8 cellular contexts compared by ENCODE assay signal in the genomic region with DNA sequence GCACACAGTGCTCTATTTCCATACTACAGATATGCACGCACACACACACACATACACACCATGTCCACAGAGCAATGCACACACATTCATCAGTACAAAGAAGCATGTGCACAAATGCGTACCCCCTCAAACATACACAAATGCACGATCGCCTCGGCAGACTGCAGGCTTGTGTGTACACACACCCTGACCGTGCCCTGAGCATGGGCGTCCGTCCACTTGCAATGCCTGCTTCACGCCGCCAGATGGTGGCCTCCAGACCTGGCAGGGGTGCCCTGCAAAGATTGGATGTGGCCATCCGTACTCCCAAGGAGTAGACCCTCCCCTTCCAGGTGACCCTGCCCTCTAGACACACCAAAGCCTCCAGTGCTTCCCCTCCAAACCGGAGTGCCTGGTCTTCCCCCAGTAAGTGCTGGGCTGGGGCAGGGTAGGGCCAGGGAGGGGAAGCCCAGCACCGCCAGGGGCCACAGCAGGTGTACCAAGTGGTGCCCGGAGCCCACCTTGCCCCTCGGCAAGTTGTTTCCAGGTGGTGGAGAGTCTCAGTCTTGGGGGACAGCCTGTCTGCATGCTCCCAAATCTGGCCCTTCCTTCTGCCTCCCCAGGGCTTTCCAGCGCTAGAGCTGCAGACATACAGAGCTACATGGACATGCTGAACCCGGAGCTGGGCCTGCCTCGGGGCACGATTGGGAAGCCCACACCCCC. TPM values are rescaled to one million over a fixed set of nuclear protein-coding genes. Genes with fewer than 3 reads are reported as not detected.
DNase-seq lines count a peak whose midpoint lies in the region; ATAC-seq lines count a peak whose summit lies in the region.

No MANE protein-coding gene starts in this region.

- DNase-seq in G401 (ENCODE audit: low spot score): peak; percentile 78
- peak; percentile 71 for DNase-seq in NCI-H510A treated with DMSO at 0.1 percent for 48 hours (lab: John Stamatoyannopoulos, UW)
- peak; percentile 65 for DNase-seq in astrocyte of the hippocampus (ENCODE audit: low read depth, low spot score)
- peak; percentile 36 to 66 for DNase-seq in lung microvascular endothelial cell (ENCODE audit: low read depth in 2 of 2)
- no peak for DNase-seq in COR-L47 (lab: John Stamatoyannopoulos, UW)

- in situ Hi-C loops in G401 (cut with HindIII; ENCODE audit: low sequenced_read_pairs): no loop called here

- ATAC-seq in HG02759 (IDR thresholded peaks at IDR 0.05; ENCODE audit: unreplicated experiment) (no peak), HG02610 (IDR thresholded peaks at IDR 0.05; ENCODE audit: unreplicated experiment) (no peak), HG03039 (IDR thresholded peaks at IDR 0.05; ENCODE audit: unreplicated experiment) (no peak)

RNA-seq across cellular contexts. Expression of gene ESPN, which starts 20.6 kb away (rescaled TPM):
- 0.07 TPM in 1 of 2 replicates, not detected in the other for total RNA-seq in G401 (2014; rRNA removed; shearing (Covaris generic))
- 0.20 and 0.65 TPM in 2 replicates for total RNA-seq in lung microvascular endothelial cell

RNA-seq across cellular contexts. Expression of gene TNFRSF25, which starts 20.8 kb away (rescaled TPM):
- 4.9 and 6.1 TPM in 2 replicates for total RNA-seq in G401 (2014; rRNA removed; shearing (Covaris generic))
- total RNA-seq in lung microvascular endothelial cell: 3.3 and 5.2 TPM in 2 replicates

RNA-seq across cellular contexts. Expression of gene HES2, which starts 25.5 kb away (rescaled TPM):
- 1.6 and 3.1 TPM in 2 replicates for total RNA-seq in G401 (2014; rRNA removed; shearing (Covaris generic))
- 7.3 and 19.8 TPM in 2 replicates for total RNA-seq in lung microvascular endothelial cell

RNA-seq across cellular contexts. Expression of gene PLEKHG5, which starts 46.3 kb away (rescaled TPM):
- 8.2 and 8.6 TPM in 2 replicates for total RNA-seq in G401 (2014; rRNA removed; shearing (Covaris generic))
- total RNA-seq in lung microvascular endothelial cell: 17.9 and 20.9 TPM in 2 replicates

RNA-seq across cellular contexts. Expression of gene ACOT7, which starts 51.6 kb away (rescaled TPM):
- total RNA-seq in G401 (2014; rRNA removed; shearing (Covaris generic)): 94.4 and 99.2 TPM in 2 replicates
- 10.7 and 25.1 TPM in 2 replicates for total RNA-seq in lung microvascular endothelial cell
